Comparison of ENCODE assay signal across 1 cellular context in the genomic region with DNA sequence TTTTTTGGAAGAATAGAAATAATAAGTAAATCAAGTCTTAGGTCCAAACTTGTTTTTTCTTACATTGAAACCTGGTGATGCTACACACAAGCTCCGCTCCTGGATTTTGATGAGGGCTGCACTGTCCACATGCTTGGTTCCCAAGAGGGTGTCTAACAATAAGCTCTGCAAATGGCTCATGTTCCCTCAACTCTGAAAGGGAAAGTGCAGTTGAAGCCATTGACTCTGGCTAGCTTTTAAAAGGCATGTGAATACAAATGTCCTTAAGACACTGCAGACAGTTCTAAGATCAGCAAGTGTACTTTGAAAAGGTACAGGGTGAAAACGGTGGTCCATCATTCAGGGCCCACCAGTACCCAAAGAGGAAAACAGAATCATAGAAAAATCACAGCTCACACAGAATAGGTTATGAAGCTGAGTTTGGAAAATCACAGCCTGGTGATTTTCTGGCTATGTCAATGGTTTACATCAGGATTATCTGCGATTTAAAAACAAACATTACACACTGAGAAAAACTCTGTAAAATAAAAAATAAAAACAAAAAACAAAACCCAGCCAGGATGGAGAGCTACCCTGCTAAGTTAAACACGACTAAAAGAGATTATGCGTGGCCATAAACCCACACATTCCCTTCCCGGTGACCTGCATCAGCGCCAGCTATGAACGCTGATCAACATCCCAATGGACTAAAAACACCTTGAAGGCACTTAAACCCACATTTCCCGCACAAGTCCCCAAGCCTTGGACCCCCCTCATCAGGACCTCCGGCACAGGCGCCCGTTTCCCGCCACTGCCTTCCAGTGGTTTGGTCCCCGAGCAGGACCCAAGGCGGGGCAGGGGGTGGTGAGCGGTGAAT.
A peak's percentile ranks its signal among the peaks of the same experiment; 100 is the strongest.
TF ChIP-seq lines count a peak whose summit lies in the region.

No MANE protein-coding gene starts in this region.

TF ChIP-seq in K562, 482 proteins besides CTCF, POLR2A, EP300 and RAD21 (continued from another document and continues in another):
- TF ChIP-seq NR2F6 (CRISPR knock-in tag; IDR thresholded peaks at IDR 0.05), result no peak
- no peak for TF ChIP-seq ZNF778 (CRISPR knock-in tag; IDR thresholded peaks at IDR 0.05)
- TF ChIP-seq, protein P1, sequence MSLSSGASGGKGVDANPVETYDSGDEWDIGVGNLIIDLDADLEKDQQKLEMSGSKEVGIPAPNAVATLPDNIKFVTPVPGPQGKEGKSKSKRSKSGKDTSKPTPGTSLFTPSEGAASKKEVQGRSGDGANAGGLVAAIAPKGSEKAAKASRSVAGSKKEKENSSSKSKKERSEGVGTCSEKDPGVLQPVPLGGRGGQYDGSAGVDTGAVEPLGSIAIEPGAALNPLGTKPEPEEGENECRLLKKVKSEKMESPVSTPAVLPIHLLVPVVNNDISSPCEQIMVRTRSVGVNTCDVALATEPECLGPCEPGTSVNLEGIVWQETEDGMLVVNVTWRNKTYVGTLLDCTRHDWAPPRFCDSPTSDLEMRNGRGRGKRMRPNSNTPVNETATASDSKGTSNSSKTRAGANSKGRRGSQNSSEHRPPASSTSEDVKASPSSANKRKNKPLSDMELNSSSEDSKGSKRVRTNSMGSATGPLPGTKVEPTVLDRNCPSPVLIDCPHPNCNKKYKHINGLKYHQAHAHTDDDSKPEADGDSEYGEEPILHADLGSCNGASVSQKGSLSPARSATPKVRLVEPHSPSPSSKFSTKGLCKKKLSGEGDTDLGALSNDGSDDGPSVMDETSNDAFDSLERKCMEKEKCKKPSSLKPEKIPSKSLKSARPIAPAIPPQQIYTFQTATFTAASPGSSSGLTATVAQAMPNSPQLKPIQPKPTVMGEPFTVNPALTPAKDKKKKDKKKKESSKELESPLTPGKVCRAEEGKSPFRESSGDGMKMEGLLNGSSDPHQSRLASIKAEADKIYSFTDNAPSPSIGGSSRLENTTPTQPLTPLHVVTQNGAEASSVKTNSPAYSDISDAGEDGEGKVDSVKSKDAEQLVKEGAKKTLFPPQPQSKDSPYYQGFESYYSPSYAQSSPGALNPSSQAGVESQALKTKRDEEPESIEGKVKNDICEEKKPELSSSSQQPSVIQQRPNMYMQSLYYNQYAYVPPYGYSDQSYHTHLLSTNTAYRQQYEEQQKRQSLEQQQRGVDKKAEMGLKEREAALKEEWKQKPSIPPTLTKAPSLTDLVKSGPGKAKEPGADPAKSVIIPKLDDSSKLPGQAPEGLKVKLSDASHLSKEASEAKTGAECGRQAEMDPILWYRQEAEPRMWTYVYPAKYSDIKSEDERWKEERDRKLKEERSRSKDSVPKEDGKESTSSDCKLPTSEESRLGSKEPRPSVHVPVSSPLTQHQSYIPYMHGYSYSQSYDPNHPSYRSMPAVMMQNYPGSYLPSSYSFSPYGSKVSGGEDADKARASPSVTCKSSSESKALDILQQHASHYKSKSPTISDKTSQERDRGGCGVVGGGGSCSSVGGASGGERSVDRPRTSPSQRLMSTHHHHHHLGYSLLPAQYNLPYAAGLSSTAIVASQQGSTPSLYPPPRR (CRISPR knock-in tag; IDR thresholded peaks at IDR 0.05; ENCODE audit: borderline replicate concordance), result no peak
- peak; percentile 45 for TF ChIP-seq SMARCE1 (IDR thresholded peaks at IDR 0.05)
- TF ChIP-seq RBM39 (optimal IDR thresholded peaks at IDR 0.05; ENCODE audit: low read depth, low read length), result no peak
- TF ChIP-seq, protein P2, sequence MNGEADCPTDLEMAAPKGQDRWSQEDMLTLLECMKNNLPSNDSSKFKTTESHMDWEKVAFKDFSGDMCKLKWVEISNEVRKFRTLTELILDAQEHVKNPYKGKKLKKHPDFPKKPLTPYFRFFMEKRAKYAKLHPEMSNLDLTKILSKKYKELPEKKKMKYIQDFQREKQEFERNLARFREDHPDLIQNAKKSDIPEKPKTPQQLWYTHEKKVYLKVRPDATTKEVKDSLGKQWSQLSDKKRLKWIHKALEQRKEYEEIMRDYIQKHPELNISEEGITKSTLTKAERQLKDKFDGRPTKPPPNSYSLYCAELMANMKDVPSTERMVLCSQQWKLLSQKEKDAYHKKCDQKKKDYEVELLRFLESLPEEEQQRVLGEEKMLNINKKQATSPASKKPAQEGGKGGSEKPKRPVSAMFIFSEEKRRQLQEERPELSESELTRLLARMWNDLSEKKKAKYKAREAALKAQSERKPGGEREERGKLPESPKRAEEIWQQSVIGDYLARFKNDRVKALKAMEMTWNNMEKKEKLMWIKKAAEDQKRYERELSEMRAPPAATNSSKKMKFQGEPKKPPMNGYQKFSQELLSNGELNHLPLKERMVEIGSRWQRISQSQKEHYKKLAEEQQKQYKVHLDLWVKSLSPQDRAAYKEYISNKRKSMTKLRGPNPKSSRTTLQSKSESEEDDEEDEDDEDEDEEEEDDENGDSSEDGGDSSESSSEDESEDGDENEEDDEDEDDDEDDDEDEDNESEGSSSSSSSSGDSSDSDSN (IDR thresholded peaks at IDR 0.05; ENCODE audit: borderline replicate concordance in 1 of 2, low read depth in 2 of 2, low read length in 2 of 2), result no peak
- TF ChIP-seq GABPB2 (CRISPR knock-in tag; conservative IDR thresholded peaks at IDR 0.05), result no peak
- TF ChIP-seq, protein P3, sequence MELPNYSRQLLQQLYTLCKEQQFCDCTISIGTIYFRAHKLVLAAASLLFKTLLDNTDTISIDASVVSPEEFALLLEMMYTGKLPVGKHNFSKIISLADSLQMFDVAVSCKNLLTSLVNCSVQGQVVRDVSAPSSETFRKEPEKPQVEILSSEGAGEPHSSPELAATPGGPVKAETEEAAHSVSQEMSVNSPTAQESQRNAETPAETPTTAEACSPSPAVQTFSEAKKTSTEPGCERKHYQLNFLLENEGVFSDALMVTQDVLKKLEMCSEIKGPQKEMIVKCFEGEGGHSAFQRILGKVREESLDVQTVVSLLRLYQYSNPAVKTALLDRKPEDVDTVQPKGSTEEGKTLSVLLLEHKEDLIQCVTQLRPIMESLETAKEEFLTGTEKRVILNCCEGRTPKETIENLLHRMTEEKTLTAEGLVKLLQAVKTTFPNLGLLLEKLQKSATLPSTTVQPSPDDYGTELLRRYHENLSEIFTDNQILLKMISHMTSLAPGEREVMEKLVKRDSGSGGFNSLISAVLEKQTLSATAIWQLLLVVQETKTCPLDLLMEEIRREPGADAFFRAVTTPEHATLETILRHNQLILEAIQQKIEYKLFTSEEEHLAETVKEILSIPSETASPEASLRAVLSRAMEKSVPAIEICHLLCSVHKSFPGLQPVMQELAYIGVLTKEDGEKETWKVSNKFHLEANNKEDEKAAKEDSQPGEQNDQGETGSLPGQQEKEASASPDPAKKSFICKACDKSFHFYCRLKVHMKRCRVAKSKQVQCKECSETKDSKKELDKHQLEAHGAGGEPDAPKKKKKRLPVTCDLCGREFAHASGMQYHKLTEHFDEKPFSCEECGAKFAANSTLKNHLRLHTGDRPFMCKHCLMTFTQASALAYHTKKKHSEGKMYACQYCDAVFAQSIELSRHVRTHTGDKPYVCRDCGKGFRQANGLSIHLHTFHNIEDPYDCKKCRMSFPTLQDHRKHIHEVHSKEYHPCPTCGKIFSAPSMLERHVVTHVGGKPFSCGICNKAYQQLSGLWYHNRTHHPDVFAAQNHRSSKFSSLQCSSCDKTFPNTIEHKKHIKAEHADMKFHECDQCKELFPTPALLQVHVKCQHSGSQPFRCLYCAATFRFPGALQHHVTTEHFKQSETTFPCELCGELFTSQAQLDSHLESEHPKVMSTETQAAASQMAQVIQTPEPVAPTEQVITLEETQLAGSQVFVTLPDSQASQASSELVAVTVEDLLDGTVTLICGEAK (IDR thresholded peaks at IDR 0.05), result peak; percentile 58
- TF ChIP-seq, protein P3 (CRISPR knock-in tag; IDR thresholded peaks at IDR 0.05), result no peak
- TF ChIP-seq U2AF2 (optimal IDR thresholded peaks at IDR 0.05; ENCODE audit: low read depth, low read length), result no peak
- no peak for TF ChIP-seq ZBED1 (IDR thresholded peaks at IDR 0.05)
- TF ChIP-seq HLTF (IDR thresholded peaks at IDR 0.05), result no peak
- TF ChIP-seq ZNF75A (CRISPR knock-in tag; IDR thresholded peaks at IDR 0.05), result no peak
- peak in 1 of 2 experiments; percentile 14; a peak in 1 of 4 replicates for TF ChIP-seq RCOR1 (IDR thresholded peaks at IDR 0.05; ENCODE audit: borderline replicate concordance in 1 of 2, low read depth in 2 of 2, low read length in 2 of 2)
- TF ChIP-seq NFRKB (IDR thresholded peaks at IDR 0.05; ENCODE audit: low read depth), result 0 out of 2 replicates have a peak, but pooled peaks have one; percentile 40
- TF ChIP-seq, protein P4, sequence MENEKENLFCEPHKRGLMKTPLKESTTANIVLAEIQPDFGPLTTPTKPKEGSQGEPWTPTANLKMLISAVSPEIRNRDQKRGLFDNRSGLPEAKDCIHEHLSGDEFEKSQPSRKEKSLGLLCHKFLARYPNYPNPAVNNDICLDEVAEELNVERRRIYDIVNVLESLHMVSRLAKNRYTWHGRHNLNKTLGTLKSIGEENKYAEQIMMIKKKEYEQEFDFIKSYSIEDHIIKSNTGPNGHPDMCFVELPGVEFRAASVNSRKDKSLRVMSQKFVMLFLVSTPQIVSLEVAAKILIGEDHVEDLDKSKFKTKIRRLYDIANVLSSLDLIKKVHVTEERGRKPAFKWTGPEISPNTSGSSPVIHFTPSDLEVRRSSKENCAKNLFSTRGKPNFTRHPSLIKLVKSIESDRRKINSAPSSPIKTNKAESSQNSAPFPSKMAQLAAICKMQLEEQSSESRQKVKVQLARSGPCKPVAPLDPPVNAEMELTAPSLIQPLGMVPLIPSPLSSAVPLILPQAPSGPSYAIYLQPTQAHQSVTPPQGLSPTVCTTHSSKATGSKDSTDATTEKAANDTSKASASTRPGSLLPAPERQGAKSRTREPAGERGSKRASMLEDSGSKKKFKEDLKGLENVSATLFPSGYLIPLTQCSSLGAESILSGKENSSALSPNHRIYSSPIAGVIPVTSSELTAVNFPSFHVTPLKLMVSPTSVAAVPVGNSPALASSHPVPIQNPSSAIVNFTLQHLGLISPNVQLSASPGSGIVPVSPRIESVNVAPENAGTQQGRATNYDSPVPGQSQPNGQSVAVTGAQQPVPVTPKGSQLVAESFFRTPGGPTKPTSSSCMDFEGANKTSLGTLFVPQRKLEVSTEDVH (IDR thresholded peaks at IDR 0.05; ENCODE audit: low read depth, partially characterized antibody), result peak; percentile 86
- TF ChIP-seq ZSCAN32 (CRISPR knock-in tag; IDR thresholded peaks at IDR 0.05), result no peak; the same call in 1 of the 2 replicates
- TF ChIP-seq HDAC2 (IDR thresholded peaks at IDR 0.05), result peak; percentile 41
- 0 out of 2 replicates have a peak, but pooled peaks have one; percentile 2 for TF ChIP-seq CBFA2T3 (IDR thresholded peaks at IDR 0.05)
- TF ChIP-seq, protein P5, sequence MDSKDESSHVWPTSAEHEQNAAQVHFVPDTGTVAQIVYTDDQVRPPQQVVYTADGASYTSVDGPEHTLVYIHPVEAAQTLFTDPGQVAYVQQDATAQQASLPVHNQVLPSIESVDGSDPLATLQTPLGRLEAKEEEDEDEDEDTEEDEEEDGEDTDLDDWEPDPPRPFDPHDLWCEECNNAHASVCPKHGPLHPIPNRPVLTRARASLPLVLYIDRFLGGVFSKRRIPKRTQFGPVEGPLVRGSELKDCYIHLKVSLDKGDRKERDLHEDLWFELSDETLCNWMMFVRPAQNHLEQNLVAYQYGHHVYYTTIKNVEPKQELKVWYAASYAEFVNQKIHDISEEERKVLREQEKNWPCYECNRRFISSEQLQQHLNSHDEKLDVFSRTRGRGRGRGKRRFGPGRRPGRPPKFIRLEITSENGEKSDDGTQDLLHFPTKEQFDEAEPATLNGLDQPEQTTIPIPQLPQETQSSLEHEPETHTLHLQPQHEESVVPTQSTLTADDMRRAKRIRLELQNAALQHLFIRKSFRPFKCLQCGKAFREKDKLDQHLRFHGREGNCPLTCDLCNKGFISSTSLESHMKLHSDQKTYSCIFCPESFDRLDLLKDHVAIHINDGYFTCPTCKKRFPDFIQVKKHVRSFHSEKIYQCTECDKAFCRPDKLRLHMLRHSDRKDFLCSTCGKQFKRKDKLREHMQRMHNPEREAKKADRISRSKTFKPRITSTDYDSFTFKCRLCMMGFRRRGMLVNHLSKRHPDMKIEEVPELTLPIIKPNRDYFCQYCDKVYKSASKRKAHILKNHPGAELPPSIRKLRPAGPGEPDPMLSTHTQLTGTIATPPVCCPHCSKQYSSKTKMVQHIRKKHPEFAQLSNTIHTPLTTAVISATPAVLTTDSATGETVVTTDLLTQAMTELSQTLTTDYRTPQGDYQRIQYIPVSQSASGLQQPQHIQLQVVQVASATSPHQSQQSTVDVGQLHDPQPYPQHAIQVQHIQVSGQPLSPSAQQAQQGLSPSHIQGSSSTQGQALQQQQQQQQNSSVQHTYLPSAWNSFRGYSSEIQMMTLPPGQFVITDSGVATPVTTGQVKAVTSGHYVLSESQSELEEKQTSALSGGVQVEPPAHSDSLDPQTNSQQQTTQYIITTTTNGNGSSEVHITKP (IDR thresholded peaks at IDR 0.05; ENCODE audit: partially characterized antibody), result peak; percentile 78
- TF ChIP-seq EWSR1 (IDR thresholded peaks at IDR 0.05; ENCODE audit: borderline replicate concordance, low read depth, partially characterized antibody), result no peak
- TF ChIP-seq XRCC4 (IDR thresholded peaks at IDR 0.05; ENCODE audit: extremely low read depth, insufficient read depth, insufficient read length), result no peak
- no peak for TF ChIP-seq NEUROD1 (IDR thresholded peaks at IDR 0.05; ENCODE audit: borderline replicate concordance, low read depth, low read length, partially characterized antibody)
- TF ChIP-seq, protein P6, sequence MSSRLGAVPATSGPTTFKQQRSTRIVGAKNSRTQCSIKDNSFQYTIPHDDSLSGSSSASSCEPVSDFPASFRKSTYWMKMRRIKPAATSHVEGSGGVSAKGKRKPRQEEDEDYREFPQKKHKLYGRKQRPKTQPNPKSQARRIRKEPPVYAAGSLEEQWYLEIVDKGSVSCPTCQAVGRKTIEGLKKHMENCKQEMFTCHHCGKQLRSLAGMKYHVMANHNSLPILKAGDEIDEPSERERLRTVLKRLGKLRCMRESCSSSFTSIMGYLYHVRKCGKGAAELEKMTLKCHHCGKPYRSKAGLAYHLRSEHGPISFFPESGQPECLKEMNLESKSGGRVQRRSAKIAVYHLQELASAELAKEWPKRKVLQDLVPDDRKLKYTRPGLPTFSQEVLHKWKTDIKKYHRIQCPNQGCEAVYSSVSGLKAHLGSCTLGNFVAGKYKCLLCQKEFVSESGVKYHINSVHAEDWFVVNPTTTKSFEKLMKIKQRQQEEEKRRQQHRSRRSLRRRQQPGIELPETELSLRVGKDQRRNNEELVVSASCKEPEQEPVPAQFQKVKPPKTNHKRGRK (tag; IDR thresholded peaks at IDR 0.05), result no peak
